8 cellular contexts compared by ENCODE assay signal in the genomic region with DNA sequence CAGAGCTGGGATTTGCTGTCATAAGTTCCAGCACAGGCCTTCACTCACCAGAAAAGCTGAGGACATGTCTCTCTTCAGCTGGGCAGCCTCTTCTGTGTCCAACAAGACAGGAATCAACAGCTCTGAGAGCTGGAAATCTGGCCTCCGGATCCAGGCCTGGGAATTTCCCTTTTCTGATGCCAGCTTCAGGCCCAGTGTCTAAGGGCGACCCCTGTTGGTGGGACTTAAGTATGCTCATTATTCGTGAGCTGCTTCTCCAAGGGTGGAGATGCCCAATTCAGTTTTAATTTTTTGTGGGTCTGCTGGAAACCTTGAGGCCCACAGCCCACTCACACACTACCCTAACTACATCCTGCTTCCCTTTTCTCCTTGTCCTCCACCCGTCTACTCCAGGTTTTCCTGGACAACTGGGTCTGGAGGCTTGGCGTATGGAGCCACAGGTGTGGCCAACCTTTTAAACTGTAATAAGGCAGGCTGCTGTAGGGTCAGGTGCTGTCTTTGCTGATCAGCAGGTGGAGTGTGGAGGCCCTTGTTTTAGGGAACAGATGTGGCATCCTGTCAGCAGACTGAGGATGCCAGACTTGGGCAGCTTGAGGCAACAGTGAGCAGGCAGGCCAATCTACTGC. TPM values are rescaled to one million over a fixed set of nuclear protein-coding genes. Genes with fewer than 3 reads are reported as not detected.
DNase-seq lines count a peak whose midpoint lies in the region; ATAC-seq and TF ChIP-seq lines count a peak whose summit lies in the region.

No MANE protein-coding gene starts in this region.

- peaks cover 29 to 33% of the 10 kb centered on the region in 2 donors for H3K27me3 Mint-ChIP-seq in natural killer cell treated with Interleukin-12 subunit alpha and Interleukin-12 subunit beta and Interleukin-15 and Interleukin-18, amount 100 ng/mL, for 72 hours
- peaks cover 62% of the 10 kb centered on the region for H3K27me3 Mint-ChIP-seq in stimulated activated naive CD8-positive, alpha-beta T cell treated with anti-CD3 and anti-CD28 coated beads, Interleukin-15, amount 100 ng/mL, for 72 hours

- TF ChIP-seq CTCF in BJ (IDR thresholded peaks at IDR 0.05; ENCODE audit: insufficient read depth, low read depth, low read length), result peak; percentile 85

- no peak overlapping the region for H3K4me3 ChIP-seq in BJ (ENCODE audit: low read depth, low read length)

- CTCF ChIA-PET in BJ (lab: Yijun Ruan, JAX) (interaction anchor here (0.6 to 7.4 kb wide), 47 partner anchors 10 to 405 kb away, joined by 3 to 191 read pairs (median 4); a partner anchor contains a TSS), HEK293T (lab: Yijun Ruan, JAX) (interaction anchor here (0.6 to 4.5 kb wide), 40 partner anchors 9 to 490 kb away, joined by 3 to 56 read pairs (median 4); no protein-coding TSS in a partner anchor)

- no peaks in the 10 kb centered on the region for H3K27me3 ChIP-seq in BJ (ENCODE audit: control insufficient read depth, insufficient read depth, low read length)

- peak; percentile 58 to 63 for ATAC-seq in natural killer cell treated with Interleukin-12 subunit alpha and Interleukin-12 subunit beta and Interleukin-15 and Interleukin-18, amount 100 ng/mL, for 72 hours
- no peak for ATAC-seq in stimulated activated naive CD8-positive, alpha-beta T cell treated with anti-CD3 and anti-CD28 coated beads, Interleukin-15, amount 100 ng/mL, for 72 hours
- ATAC-seq in HG02973 (IDR thresholded peaks at IDR 0.05; ENCODE audit: unreplicated experiment), result no peak

- no peaks in the 10 kb centered on the region for H3K9me3 Mint-ChIP-seq in natural killer cell treated with Interleukin-12 subunit alpha and Interleukin-12 subunit beta and Interleukin-15 and Interleukin-18, amount 100 ng/mL, for 72 hours
- H3K9me3 Mint-ChIP-seq in stimulated activated naive CD8-positive, alpha-beta T cell treated with anti-CD3 and anti-CD28 coated beads, Interleukin-15, amount 100 ng/mL, for 72 hours, result no peaks in the 10 kb centered on the region

- H3K36me3 Mint-ChIP-seq in natural killer cell treated with Interleukin-12 subunit alpha and Interleukin-12 subunit beta and Interleukin-15 and Interleukin-18, amount 100 ng/mL, for 72 hours, result no peaks in the 10 kb centered on the region

- no peak overlapping the region for H3K27ac Mint-ChIP-seq in natural killer cell treated with Interleukin-12 subunit alpha and Interleukin-12 subunit beta and Interleukin-15 and Interleukin-18, amount 100 ng/mL, for 72 hours
- no peak overlapping the region for H3K27ac Mint-ChIP-seq in stimulated activated naive CD8-positive, alpha-beta T cell treated with anti-CD3 and anti-CD28 coated beads, Interleukin-15, amount 100 ng/mL, for 72 hours

- no peak overlapping the region for H3K4me3 Mint-ChIP-seq in natural killer cell treated with Interleukin-12 subunit alpha and Interleukin-12 subunit beta and Interleukin-15 and Interleukin-18, amount 100 ng/mL, for 72 hours
- H3K4me3 Mint-ChIP-seq in stimulated activated naive CD8-positive, alpha-beta T cell treated with anti-CD3 and anti-CD28 coated beads, Interleukin-15, amount 100 ng/mL, for 72 hours, result no peak overlapping the region

- H3K36me3 ChIP-seq in BJ (ENCODE audit: control insufficient read depth, insufficient read depth, low read length), result peaks cover 14% of the 10 kb centered on the region

- DNase-seq in BJ (ENCODE audit: low read depth) (no peak), HEK293T (ENCODE audit: extremely low spot score) (peak; percentile 75), OCI-M1 (lab: John Stamatoyannopoulos, UW) (peak; percentile 58), fibroblast of gingiva (ENCODE audit: low read depth) (peak; percentile 60)
- DNase-seq in activated T-cell treated with anti-CD3 and anti-CD28 coated beads, Interleukin-2, amount 50 U/mL, for 1 hour, result peak; percentile 48
- DNase-seq in natural killer cell treated with Interleukin-12 subunit alpha and Interleukin-12 subunit beta and Interleukin-15 and Interleukin-18, amount 100 ng/mL, for 72 hours (ENCODE audit: low spot score), result peak; percentile 81
- peak; percentile 63 to 64 for DNase-seq in stimulated activated naive CD8-positive, alpha-beta T cell treated with anti-CD3 and anti-CD28 coated beads, Interleukin-15, amount 100 ng/mL, for 72 hours

- POLR2A ChIA-PET in BJ (lab: Charles Lee), result interaction anchor here (0.5 to 1.3 kb wide), 4 partner anchors 152 to 224 kb away, joined by 3 to 7 read pairs (median 3); no protein-coding TSS in a partner anchor
- POLR2A ChIA-PET in HEK293T (lab: Yijun Ruan, JAX), result interaction anchor here (0.9 to 1.3 kb wide), 2 partner anchors 82 to 117 kb away, joined by 3 to 8 read pairs; a partner anchor contains a TSS

- no peaks in the 10 kb centered on the region for H3K4me1 Mint-ChIP-seq in natural killer cell treated with Interleukin-12 subunit alpha and Interleukin-12 subunit beta and Interleukin-15 and Interleukin-18, amount 100 ng/mL, for 72 hours (ENCODE audit: low read depth in 2 of 2)
- H3K4me1 Mint-ChIP-seq in stimulated activated naive CD8-positive, alpha-beta T cell treated with anti-CD3 and anti-CD28 coated beads, Interleukin-15, amount 100 ng/mL, for 72 hours, result peaks cover 17% of the 10 kb centered on the region

TF ChIP-seq in HEK293T, 16 proteins besides CTCF, POLR2A, EP300 and RAD21:
- TF ChIP-seq NFRKB (IDR thresholded peaks at IDR 0.05) (no peak), BHLHE40 (IDR thresholded peaks at IDR 0.05; ENCODE audit: borderline replicate concordance) (no peak), SUZ12 (IDR thresholded peaks at IDR 0.05) (no peak), CTBP1 (IDR thresholded peaks at IDR 0.05; ENCODE audit: borderline replicate concordance) (no peak), L3MBTL2 (conservative IDR thresholded peaks at IDR 0.05) (no peak), FOXM1 (IDR thresholded peaks at IDR 0.05; ENCODE audit: borderline replicate concordance) (no peak), ZNF384 (IDR thresholded peaks at IDR 0.05) (no peak), ARNT (IDR thresholded peaks at IDR 0.05) (no peak), FOXA1 (IDR thresholded peaks at IDR 0.05) (no peak), FOXK2 (IDR thresholded peaks at IDR 0.05) (no peak), ELF4 (IDR thresholded peaks at IDR 0.05) (no peak)
- TF ChIP-seq, protein P1, sequence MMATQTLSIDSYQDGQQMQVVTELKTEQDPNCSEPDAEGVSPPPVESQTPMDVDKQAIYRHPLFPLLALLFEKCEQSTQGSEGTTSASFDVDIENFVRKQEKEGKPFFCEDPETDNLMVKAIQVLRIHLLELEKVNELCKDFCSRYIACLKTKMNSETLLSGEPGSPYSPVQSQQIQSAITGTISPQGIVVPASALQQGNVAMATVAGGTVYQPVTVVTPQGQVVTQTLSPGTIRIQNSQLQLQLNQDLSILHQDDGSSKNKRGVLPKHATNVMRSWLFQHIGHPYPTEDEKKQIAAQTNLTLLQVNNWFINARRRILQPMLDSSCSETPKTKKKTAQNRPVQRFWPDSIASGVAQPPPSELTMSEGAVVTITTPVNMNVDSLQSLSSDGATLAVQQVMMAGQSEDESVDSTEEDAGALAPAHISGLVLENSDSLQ (IDR thresholded peaks at IDR 0.05), result no peak

RNA-seq across cellular contexts. Expression of a gene that starts 2.6 kb away (rescaled TPM):
- polyA plus RNA-seq in BJ (2011; rRNA removed), result 497 and 725 TPM in 2 replicates
- 369 and 383 TPM in 2 replicates for polyA minus RNA-seq in BJ (2011; rRNA and poly(A)+ RNA removed)
- under 1 TPM; 0.19 to 0.50 TPM for total RNA-seq in natural killer cell treated with Interleukin-12 subunit alpha and Interleukin-12 subunit beta and Interleukin-15 and Interleukin-18, amount 100 ng/mL, for 72 hours

Comparison
In these comparisons a context has a peak if more than half of its experiments do, and no peak if none do; other contexts are left out.
1. ATAC-seq: peak in natural killer cell treated with Interleukin-12 subunit alpha and Interleukin-12 subunit beta and Interleukin-15 and Interleukin-18, amount 100 ng/mL, for 72 hours (2 of 2); none in stimulated activated naive CD8-positive, alpha-beta T cell treated with anti-CD3 and anti-CD28 coated beads, Interleukin-15, amount 100 ng/mL, for 72 hours (single experiment) and HG02973 (single experiment).